Comparison of ENCODE assay signal across 23 cellular contexts in genomic region chr2:198062826-198063225, GRCh38.
"Had no signal": no experiment of that assay in that cellular context is flagged by ENCODE, and none has a peak within 500 bp of the region (broad histone marks: within the 10 kb centered on the region; RNA-seq: fewer than 3 reads in every experiment).

No MANE protein-coding gene starts in this region.

- H3K4me3 Mint-ChIP-seq: dendritic cell treated with granulocyte-macrophage colony-stimulating factor and Interleukin-4, amounts not matched to agents 40 ng/mL and 50 ng/mL, for 4 days; effector memory CD8-positive, alpha-beta T cell; endodermal cell; mesothelial cell of epicardium had no signal

- H3K27ac Mint-ChIP-seq: dendritic cell treated with granulocyte-macrophage colony-stimulating factor and Interleukin-4, amounts not matched to agents 40 ng/mL and 50 ng/mL, for 4 days; effector memory CD8-positive, alpha-beta T cell; endodermal cell; mesothelial cell of epicardium had no signal

- H3K27me3 Mint-ChIP-seq: dendritic cell treated with granulocyte-macrophage colony-stimulating factor and Interleukin-4, amounts not matched to agents 40 ng/mL and 50 ng/mL, for 4 days; effector memory CD8-positive, alpha-beta T cell had no signal

- ATAC-seq: effector memory CD8-positive, alpha-beta T cell; esophagus mucosa; gastrocnemius medialis; heart right ventricle; left cardiac atrium; left lung; left ventricle myocardium superior; lower lobe of right lung; mucosa of descending colon had no signal

- H3K9me3 Mint-ChIP-seq: dendritic cell treated with granulocyte-macrophage colony-stimulating factor and Interleukin-4, amounts not matched to agents 40 ng/mL and 50 ng/mL, for 4 days; effector memory CD8-positive, alpha-beta T cell; endodermal cell; mesothelial cell of epicardium had no signal

- DNase-seq: colonic mucosa; cortex of kidney; effector CD8-positive, alpha-beta T cell; effector memory CD8-positive, alpha-beta T cell; endodermal cell; erythroblast; esophagus squamous epithelium; foreskin fibroblast; foreskin melanocyte; gastrocnemius medialis; glutamatergic neuron; head of caudate nucleus; heart right ventricle; hippocampal formation; left cardiac atrium; left lung; left ventricle myocardium superior; lower lobe of right lung; mesenchymal stem cell; mucosa of descending colon had no signal

- H3K36me3 Mint-ChIP-seq: mesothelial cell of epicardium had no signal
